In genomic region chr4:79983431-79983830, GRCh38 we compare ENCODE assay signal across 6 cellular contexts.
"Had no signal": no experiment of that assay in that cellular context is flagged by ENCODE, and none has a peak within 500 bp of the region (broad histone marks: within the 10 kb centered on the region; RNA-seq: fewer than 3 reads in every experiment).

No MANE protein-coding gene starts in this region.

- DNase-seq: H9, HCEC 1CT had no signal

- FAIRE-seq: H1, H54, HTR-8/SVneo had no signal

- H3K4me3 ChIP-seq: GM23338 had no signal

- H2AFZ ChIP-seq: GM23338 had no signal

- H3K4me2 ChIP-seq: GM23338 had no signal

- ATAC-seq: GM23338 had no signal
